In the genomic region with DNA sequence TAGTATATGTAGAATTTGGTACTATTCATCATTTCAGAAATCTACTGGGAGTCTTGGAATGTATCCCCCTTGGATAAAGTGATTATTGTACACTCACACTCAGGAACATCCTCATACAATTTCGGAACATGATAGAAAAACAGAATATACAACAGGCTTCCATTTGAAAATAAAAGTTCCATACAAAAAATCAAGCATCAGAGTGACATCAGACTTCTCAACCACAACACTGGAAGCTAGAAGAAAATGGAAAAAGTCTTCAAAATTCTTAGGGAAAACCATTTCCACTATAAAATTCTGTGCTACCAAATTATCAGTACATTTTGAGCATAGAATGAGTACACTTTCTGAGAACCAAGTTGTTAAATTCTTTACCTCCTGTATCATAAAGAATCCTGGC, we compare ENCODE assay signal across 15 cellular contexts. TPM values are rescaled to one million over a fixed set of nuclear protein-coding genes. Genes with fewer than 3 reads are reported as not detected.
A peak's percentile ranks its signal among the peaks of the same experiment; 100 is the strongest.
DNase-seq lines count a peak whose midpoint lies in the region; ATAC-seq and TF ChIP-seq lines count a peak whose summit lies in the region.
"Had no signal": no experiment of that assay in that cellular context is flagged by ENCODE, and none has a peak within 500 bp of the region (broad histone marks: within the 10 kb centered on the region; RNA-seq: fewer than 3 reads in every experiment).

No MANE protein-coding gene starts in this region.

- H2AK5ac ChIP-seq in mesenchymal stem cell (ENCODE audit: low read length, severe bottlenecking), result no peak overlapping the region

- no peak overlapping the region for H3K4me3 ChIP-seq in GM23338
- H3K4me3 ChIP-seq in cardiac fibroblast (replicated peaks in 1 of 2; ENCODE audit: low read depth in 2 of 2, low read length in 2 of 2), result no peak overlapping the region
- H3K4me3 ChIP-seq in mesenchymal stem cell (ENCODE audit: insufficient read depth in 1 of 2, low read depth in 1 of 2, low read length in 2 of 2), result no peak overlapping the region
- H3K4me3 ChIP-seq: GM23248, PC-9 had no signal

- no peak overlapping the region for H4K8ac ChIP-seq in mesenchymal stem cell (ENCODE audit: low read length)

- no peak overlapping the region for H3K4me3 Mint-ChIP-seq in GM23338

- H2BK5ac ChIP-seq in mesenchymal stem cell (ENCODE audit: low read depth, low read length, poor library complexity, severe bottlenecking), result no peak overlapping the region

- no peaks in the 10 kb centered on the region for H3K79me2 ChIP-seq in GM23338 (replicated peaks; ENCODE audit: insufficient read depth)

- H3K9me3 Mint-ChIP-seq in GM23338, result peaks cover 63% of the 10 kb centered on the region

- H3K9me3 ChIP-seq in mesenchymal stem cell (ENCODE audit: control insufficient read depth, low read length), result peaks cover 76% of the 10 kb centered on the region

- H3K9me2 ChIP-seq in GM23338 (ENCODE audit: insufficient read depth), result no peaks in the 10 kb centered on the region

- H3K9ac ChIP-seq in mesenchymal stem cell (ENCODE audit: low read length), result no peak overlapping the region
- H3K9ac ChIP-seq: GM23248 had no signal

- 75% methylated on average over 1 of the region's 1 CpG for WGBS in mesenchymal stem cell

- intact Hi-C loops in Right ventricle myocardium inferior (cut with DNase I), result no loop called here

- no peak overlapping the region for H3K4ac ChIP-seq in mesenchymal stem cell (ENCODE audit: low read depth in 1 of 2, low read length in 2 of 2)

- H3K36me3 Mint-ChIP-seq in GM23338 (ENCODE audit: low read depth), result peaks cover 49% of the 10 kb centered on the region

- H3K36me3 ChIP-seq in GM23338 (ENCODE audit: insufficient read depth), result peaks cover 8% of the 10 kb centered on the region; the same call in 1 of the 2 replicates
- H3K36me3 ChIP-seq in mesenchymal stem cell (ENCODE audit: control insufficient read depth in 1 of 2, insufficient read depth in 2 of 2, low read depth in 1 of 2, low read length in 2 of 2), result no peaks in the 10 kb centered on the region

- H4K91ac ChIP-seq in mesenchymal stem cell (ENCODE audit: low read length), result no peak overlapping the region

- H3K79me1 ChIP-seq in mesenchymal stem cell (replicated peaks; ENCODE audit: low read length, poor library complexity, severe bottlenecking), result no peaks in the 10 kb centered on the region

- H3K4me1 ChIP-seq in GM23338 (ENCODE audit: insufficient read depth) (no peaks in the 10 kb centered on the region), mesenchymal stem cell (ENCODE audit: control insufficient read depth, insufficient read depth, low read depth, low read length) (no peaks in the 10 kb centered on the region)

- no peak overlapping the region for H2AFZ ChIP-seq in GM23338
- no peak overlapping the region for H2AFZ ChIP-seq in mesenchymal stem cell (ENCODE audit: low read depth, low read length)
- H2AFZ ChIP-seq: GM23248, PC-9 had no signal

- no peak for ATAC-seq in GM23338
- no peak for ATAC-seq in Right ventricle myocardium inferior
- no peak for ATAC-seq in HG02798 (IDR thresholded peaks at IDR 0.05; ENCODE audit: poor library complexity, unreplicated experiment)

- TF ChIP-seq CTCF in GM23338 (conservative IDR thresholded peaks at IDR 0.05; ENCODE audit: low read depth in 2 of 2), result no peak
- TF ChIP-seq CTCF in cardiac fibroblast (IDR thresholded peaks at IDR 0.05; ENCODE audit: low read depth, low read length), result no peak

- H3K27ac ChIP-seq in GM23338 (ENCODE audit: low read depth) (no peak overlapping the region), mesenchymal stem cell (ENCODE audit: low read length, poor library complexity, severe bottlenecking) (no peak overlapping the region)
- H3K27ac ChIP-seq: C4-2B, GM23248, PC-9 had no signal

- H3K27me3 Mint-ChIP-seq in GM23338 (ENCODE audit: insufficient read depth, low read depth, poor library complexity), result peaks cover 2% of the 10 kb centered on the region

- in situ Hi-C loops in SK-MEL-5 (cut with HindIII; ENCODE audit: low pct_unique_long_range_greater_than_20kb, low sequenced_read_pairs), result no loop called here

- no peak overlapping the region for H2BK15ac ChIP-seq in mesenchymal stem cell (ENCODE audit: low read depth, poor library complexity, severe bottlenecking)

- DNase-seq in GM23338 (ENCODE audit: low spot score) (peak; percentile 13), SK-MEL-5 (ENCODE audit: low read depth, low spot score) (peak; percentile 11), cardiac fibroblast (ENCODE audit: low read depth in 2 of 2) (peak; percentile 16), mesenchymal stem cell (peak; percentile 40), Right ventricle myocardium inferior (ENCODE audit: missing footprints) (no peak), putamen (ENCODE audit: low spot score) (no peak)
- DNase-seq: DMS 273 treated with DMSO at 0.1 percent for 48 hours, GM23248, NCI-H1436, NCI-H2029, NCI-H774, PC-9 had no signal

- H3K23ac ChIP-seq in mesenchymal stem cell (ENCODE audit: low read length in 2 of 2), result no peak overlapping the region

- H3K27ac Mint-ChIP-seq in GM23338, result no peak overlapping the region

- H3K27me3 ChIP-seq in GM23338 (ENCODE audit: insufficient read depth) (no peaks in the 10 kb centered on the region), mesenchymal stem cell (ENCODE audit: control insufficient read depth in 1 of 2, insufficient read depth in 1 of 2, low read length in 2 of 2) (peaks cover 0 to 8% of the 10 kb centered on the region in 2 experiments)

- H3K4me2 ChIP-seq in GM23338 (no peak overlapping the region), mesenchymal stem cell (ENCODE audit: low read length, poor library complexity, severe bottlenecking) (no peak overlapping the region)
- H3K4me2 ChIP-seq: PC-9 had no signal

- H3K14ac ChIP-seq in mesenchymal stem cell (ENCODE audit: low read length in 2 of 2), result no peak overlapping the region

- H3F3A ChIP-seq in GM23338 (replicated peaks; ENCODE audit: low read depth), result no peaks in the 10 kb centered on the region

- H3K18ac ChIP-seq in mesenchymal stem cell (ENCODE audit: low read depth in 1 of 2, low read length in 2 of 2), result no peak overlapping the region

- peaks cover 2% of the 10 kb centered on the region; the same call in 2 of the 3 replicates for H3K4me1 Mint-ChIP-seq in GM23338

- no peak overlapping the region for H2BK12ac ChIP-seq in mesenchymal stem cell (ENCODE audit: low read length in 2 of 2)

- H4K20me1 ChIP-seq in GM23338 (replicated peaks; ENCODE audit: insufficient read depth), result no peaks in the 10 kb centered on the region

- H2BK120ac ChIP-seq in mesenchymal stem cell (ENCODE audit: low read depth, low read length), result no peak overlapping the region

TF ChIP-seq in GM23338, 12 proteins besides CTCF, POLR2A, EP300 and RAD21:
- TF ChIP-seq POLR2AphosphoS5 (IDR thresholded peaks at IDR 0.05; ENCODE audit: low read depth), result no peak
- TF ChIP-seq ZNF114 (CRISPR knock-in tag; IDR thresholded peaks at IDR 0.05), result no peak
- TF ChIP-seq, protein P1, sequence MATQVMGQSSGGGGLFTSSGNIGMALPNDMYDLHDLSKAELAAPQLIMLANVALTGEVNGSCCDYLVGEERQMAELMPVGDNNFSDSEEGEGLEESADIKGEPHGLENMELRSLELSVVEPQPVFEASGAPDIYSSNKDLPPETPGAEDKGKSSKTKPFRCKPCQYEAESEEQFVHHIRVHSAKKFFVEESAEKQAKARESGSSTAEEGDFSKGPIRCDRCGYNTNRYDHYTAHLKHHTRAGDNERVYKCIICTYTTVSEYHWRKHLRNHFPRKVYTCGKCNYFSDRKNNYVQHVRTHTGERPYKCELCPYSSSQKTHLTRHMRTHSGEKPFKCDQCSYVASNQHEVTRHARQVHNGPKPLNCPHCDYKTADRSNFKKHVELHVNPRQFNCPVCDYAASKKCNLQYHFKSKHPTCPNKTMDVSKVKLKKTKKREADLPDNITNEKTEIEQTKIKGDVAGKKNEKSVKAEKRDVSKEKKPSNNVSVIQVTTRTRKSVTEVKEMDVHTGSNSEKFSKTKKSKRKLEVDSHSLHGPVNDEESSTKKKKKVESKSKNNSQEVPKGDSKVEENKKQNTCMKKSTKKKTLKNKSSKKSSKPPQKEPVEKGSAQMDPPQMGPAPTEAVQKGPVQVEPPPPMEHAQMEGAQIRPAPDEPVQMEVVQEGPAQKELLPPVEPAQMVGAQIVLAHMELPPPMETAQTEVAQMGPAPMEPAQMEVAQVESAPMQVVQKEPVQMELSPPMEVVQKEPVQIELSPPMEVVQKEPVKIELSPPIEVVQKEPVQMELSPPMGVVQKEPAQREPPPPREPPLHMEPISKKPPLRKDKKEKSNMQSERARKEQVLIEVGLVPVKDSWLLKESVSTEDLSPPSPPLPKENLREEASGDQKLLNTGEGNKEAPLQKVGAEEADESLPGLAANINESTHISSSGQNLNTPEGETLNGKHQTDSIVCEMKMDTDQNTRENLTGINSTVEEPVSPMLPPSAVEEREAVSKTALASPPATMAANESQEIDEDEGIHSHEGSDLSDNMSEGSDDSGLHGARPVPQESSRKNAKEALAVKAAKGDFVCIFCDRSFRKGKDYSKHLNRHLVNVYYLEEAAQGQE (IDR thresholded peaks at IDR 0.05; ENCODE audit: unreplicated experiment), result no peak
- TF ChIP-seq EZH2 (IDR thresholded peaks at IDR 0.05; ENCODE audit: low read depth, unreplicated experiment), result no peak
- TF ChIP-seq EZH2phosphoT487 (IDR thresholded peaks at IDR 0.05; ENCODE audit: unreplicated experiment), result no peak
- no peak for TF ChIP-seq NANOG (IDR thresholded peaks at IDR 0.05; ENCODE audit: borderline replicate concordance)

RNA-seq across cellular contexts. Expression of a gene that starts 8.8 kb away (rescaled TPM):
- total RNA-seq in GM23338 (2014; rRNA removed; shearing (Covaris generic)), result not detected in 2 replicates
- polyA plus RNA-seq in GM23338 (2016; fragmentation: Nextera tagmentation; extraction: Ambion mirVana), result not detected in 2 replicates
- not detected in 2 replicates for total RNA-seq in SK-MEL-5 (2014; rRNA removed; shearing (Covaris generic))
- not detected in 2 replicates for polyA plus RNA-seq in SK-MEL-5 (2015; cell fraction: cytosol; rRNA removed)
- not detected in 2 replicates for polyA plus RNA-seq in SK-MEL-5 (2015; cell fraction: nucleus; rRNA removed)
- not detected for polyA plus RNA-seq in mesenchymal stem cell (2013, experiment 1 of 2)
- polyA plus RNA-seq in mesenchymal stem cell (2013, experiment 2 of 2), result not detected
- not detected for total RNA-seq in Right ventricle myocardium inferior
- total RNA-seq: GM23248, NCI-H460, PC-9 had no signal
- polyA plus RNA-seq: GM23248 had no signal

Comparison
In these comparisons a context has a peak if more than half of its experiments do, and no peak if none do; other contexts are left out.
1. DNase-seq: peak in GM23338 (single experiment), SK-MEL-5 (single experiment), cardiac fibroblast (2 of 2) and mesenchymal stem cell (single experiment); none in Right ventricle myocardium inferior (single experiment) and putamen (single experiment).